15 cellular contexts compared by ENCODE assay signal in genomic region chr10:129272171-129272570, GRCh38.
"Had no signal": no experiment of that assay in that cellular context is flagged by ENCODE, and none has a peak within 500 bp of the region (broad histone marks: within the 10 kb centered on the region; RNA-seq: fewer than 3 reads in every experiment).

No MANE protein-coding gene starts in this region.

- H3K4me3 Mint-ChIP-seq: endodermal cell, naive B cell, nephron progenitor cell had no signal

- H3K36me3 ChIP-seq: colonic mucosa, stomach, thoracic aorta, transverse colon had no signal

- H3K4me1 Mint-ChIP-seq: naive B cell, nephron progenitor cell had no signal

- H3K9me3 Mint-ChIP-seq: endodermal cell, nephron progenitor cell had no signal

- DNase-seq: colonic mucosa; effector CD4-positive, alpha-beta T cell; endodermal cell; islet precursor cell; mesendoderm; naive B cell; nephron progenitor cell; posterior cingulate gyrus; small intestine; stimulated activated CD4-positive, alpha-beta T cell treated with anti-CD3 and anti-CD28 coated beads, Interleukin-12 subunit alpha, Interleukin-12 subunit beta, amount 100 ng/mL, for 4 hours; stimulated activated naive CD4-positive, alpha-beta T cell; stomach; substantia nigra; transverse colon had no signal

- H3K27ac Mint-ChIP-seq: endodermal cell, naive B cell, nephron progenitor cell had no signal

- H3K27ac ChIP-seq: colonic mucosa, stomach, thoracic aorta, transverse colon had no signal

- H3K27me3 ChIP-seq: colonic mucosa, stomach, transverse colon had no signal

- H3K9me3 ChIP-seq: colonic mucosa, stomach, thoracic aorta, transverse colon had no signal

- H3K4me3 ChIP-seq: colonic mucosa, stomach, thoracic aorta, transverse colon had no signal

- H3K4me1 ChIP-seq: colonic mucosa, stomach, transverse colon had no signal

- H3K36me3 Mint-ChIP-seq: naive B cell had no signal
